8 cellular contexts compared by ENCODE assay signal in genomic region chr1:45359882-45360513, GRCh38. TPM values are rescaled to one million over a fixed set of nuclear protein-coding genes. Genes with fewer than 3 reads are reported as not detected.
DNase-seq lines count a peak whose midpoint lies in the region; ATAC-seq, FAIRE-seq and TF ChIP-seq lines count a peak whose summit lies in the region.

No MANE protein-coding gene starts in this region.

- TF ChIP-seq RAD21 in A549 (conservative IDR thresholded peaks at IDR 0.05 in 1 of 2, IDR thresholded peaks at IDR 0.05 in 1 of 2), result peak; percentile 80

- H3K4me1 Mint-ChIP-seq in activated CD4-positive, alpha-beta memory T cell treated with anti-CD3 and anti-CD28 coated beads, Interleukin-2, amount 10 ng/mL, durations not matched to agents 7 days and 5 days, result peaks cover 6% of the 10 kb centered on the region
- H3K4me1 Mint-ChIP-seq in naive thymus-derived CD4-positive, alpha-beta T cell, result peaks cover 5 to 7% (median 5%) of the 10 kb centered on the region in 7 donors

- no peaks in the 10 kb centered on the region for H3K36me3 Mint-ChIP-seq in activated CD4-positive, alpha-beta memory T cell treated with anti-CD3 and anti-CD28 coated beads, Interleukin-2, amount 10 ng/mL, durations not matched to agents 7 days and 5 days (ENCODE audit: low read depth)
- H3K36me3 Mint-ChIP-seq in naive thymus-derived CD4-positive, alpha-beta T cell, result peaks cover 0 to 8% (median 0%) of the 10 kb centered on the region in 5 donors

- no peaks in the 10 kb centered on the region for H3K9me3 Mint-ChIP-seq in activated CD4-positive, alpha-beta memory T cell treated with anti-CD3 and anti-CD28 coated beads, Interleukin-2, amount 10 ng/mL, durations not matched to agents 7 days and 5 days
- H3K9me3 Mint-ChIP-seq in naive thymus-derived CD4-positive, alpha-beta T cell, result peaks cover 0 to 2% (median 0%) of the 10 kb centered on the region in 11 donors

- H3K36me3 ChIP-seq in naive thymus-derived CD4-positive, alpha-beta T cell (ENCODE audit: control insufficient read depth in 2 of 3, insufficient read depth in 3 of 3, low read length in 3 of 3), result no peaks in the 10 kb centered on the region
- no peaks in the 10 kb centered on the region for H3K36me3 ChIP-seq in thoracic aorta

- H3K27me3 Mint-ChIP-seq in activated CD4-positive, alpha-beta memory T cell treated with anti-CD3 and anti-CD28 coated beads, Interleukin-2, amount 10 ng/mL, durations not matched to agents 7 days and 5 days, result no peaks in the 10 kb centered on the region
- no peaks in the 10 kb centered on the region for H3K27me3 Mint-ChIP-seq in naive thymus-derived CD4-positive, alpha-beta T cell

- TF ChIP-seq CTCF in A549 (IDR thresholded peaks at IDR 0.05) (peak; percentile 77), GM12872 (IDR thresholded peaks at IDR 0.05; ENCODE audit: insufficient read depth, low read depth, low read length) (peak; percentile 55; the same call in 2 of the 3 replicates), thoracic aorta (IDR thresholded peaks at IDR 0.05) (peak; percentile 65)

- H3K9me3 ChIP-seq in A549, result no peaks in the 10 kb centered on the region
- no peaks in the 10 kb centered on the region for H3K9me3 ChIP-seq in naive thymus-derived CD4-positive, alpha-beta T cell (ENCODE audit: control insufficient read depth in 2 of 3, low read length in 3 of 3)
- H3K9me3 ChIP-seq in thoracic aorta, result no peaks in the 10 kb centered on the region

- H3K4me1 ChIP-seq in A549 (no peaks in the 10 kb centered on the region), thoracic aorta (ENCODE audit: control insufficient read depth in 1 of 2, low read depth in 2 of 2) (peaks cover 8 to 13% of the 10 kb centered on the region in 2 donors)
- H3K4me1 ChIP-seq in naive thymus-derived CD4-positive, alpha-beta T cell (ENCODE audit: control insufficient read depth in 2 of 2, insufficient read depth in 2 of 2, low read length in 2 of 2), result no peaks in the 10 kb centered on the region

- 36% methylated on average over 7 of the region's 7 CpGs for WGBS in A549 (ENCODE audit: missing lambda C conversion rate)

- CTCF ChIA-PET in A549 (lab: Yijun Ruan, JAX), result interaction anchor here (0.6 to 9.5 kb wide), 27 partner anchors 10 to 530 kb away, joined by 3 to 157 read pairs (median 4); partner anchors contain the start of genes CCDC163, MMACHC, MUTYH and TESK2
- CTCF ChIA-PET in activated CD4-positive, alpha-beta memory T cell treated with anti-CD3 and anti-CD28 coated beads, Interleukin-2, amount 10 ng/mL, durations not matched to agents 7 days and 5 days (lab: Charles Lee), result interaction anchor here (0.7 to 12.1 kb wide), 12 partner anchors 8 to 223 kb away, joined by 3 to 140 read pairs (median 4); partner anchors contain the start of genes MMACHC, MUTYH, NASP and TESK2
- CTCF ChIA-PET in naive thymus-derived CD4-positive, alpha-beta T cell (lab: Charles Lee), result interaction anchor here (0.7 to 6.9 kb wide), 6 partner anchors 12 to 346 kb away, joined by 3 to 94 read pairs (median 4); partner anchors contain the start of gene TESK2

- H3K4me2 ChIP-seq in A549, result peak overlapping the region; percentile 63

- no peak overlapping the region for H3K27ac ChIP-seq in A549
- no peak overlapping the region for H3K27ac ChIP-seq in naive thymus-derived CD4-positive, alpha-beta T cell (ENCODE audit: low read depth, low read length)
- H3K27ac ChIP-seq in thoracic aorta, result peak overlapping the region; percentile 73 to 79

- FAIRE-seq in A549 (lab: Jason Lieb, UNC), result no peak

- ATAC-seq in A549 (peak; percentile 66 to 75; a peak in 4 of 6 replicates), esophagus mucosa (peak; percentile 67), thoracic aorta (ENCODE audit: insufficient number of reproducible peaks, low FRiP score, low read depth) (peak; percentile 63), GM21717 (IDR thresholded peaks at IDR 0.05; ENCODE audit: unreplicated experiment) (no peak)
- peak; percentile 77 for ATAC-seq in naive thymus-derived CD4-positive, alpha-beta T cell

- H3K27me3 ChIP-seq in naive thymus-derived CD4-positive, alpha-beta T cell (ENCODE audit: control insufficient read depth in 2 of 2, insufficient read depth in 2 of 2, low read length in 2 of 2), result no peaks in the 10 kb centered on the region
- no peaks in the 10 kb centered on the region for H3K27me3 ChIP-seq in thoracic aorta (replicated peaks; ENCODE audit: insufficient read depth)

- intact Hi-C loops in naive thymus-derived CD4-positive, alpha-beta T cell (cut with micrococcal nuclease), result loop anchor here (1.0 kb wide), 2 partner anchors 133 to 210 kb away; no protein-coding TSS in a partner anchor

- POLR2A ChIA-PET in A549 (lab: Yijun Ruan, JAX), result interaction anchor here (0.9 to 1.5 kb wide), 2 partner anchors 20 to 57 kb away, joined by 3 to 4 read pairs; partner anchors contain the start of genes MUTYH and TOE1
- POLR2A ChIA-PET in activated CD4-positive, alpha-beta memory T cell treated with anti-CD3 and anti-CD28 coated beads, Interleukin-2, amount 10 ng/mL, durations not matched to agents 7 days and 5 days (lab: Charles Lee), result interaction anchor here (0.7 to 3.0 kb wide), 5 partner anchors 20 to 328 kb away, joined by 3 to 12 read pairs (median 3); partner anchors contain the start of genes CCDC163, MMACHC, MUTYH and TMEM69
- POLR2A ChIA-PET in naive thymus-derived CD4-positive, alpha-beta T cell (lab: Charles Lee), result interaction anchor here (2.6 kb wide), 1 partner anchor 133 kb away, joined by 9 read pairs; no protein-coding TSS in a partner anchor

- TF ChIP-seq POLR2A in A549 (IDR thresholded peaks at IDR 0.05; ENCODE audit: low read length), result no peak

- DNase-seq in A549 (ENCODE audit: low read depth in 1 of 2, low spot score in 1 of 2), result peak in 1 of 2 experiments; percentile 48
- peak; percentile 33 for DNase-seq in NCI-H2227 treated with DMSO at 0.1 percent for 48 hours (lab: John Stamatoyannopoulos, UW)
- peak; percentile 58 for DNase-seq in activated CD4-positive, alpha-beta memory T cell treated with anti-CD3 and anti-CD28 coated beads, Interleukin-2, amount 10 ng/mL, durations not matched to agents 7 days and 5 days
- peak in 7 of 9 donors; percentile 28 to 58 (median 52) for DNase-seq in naive thymus-derived CD4-positive, alpha-beta T cell
- DNase-seq in thoracic aorta (ENCODE audit: low spot score), result no peak

- TF ChIP-seq EP300 in A549 (IDR thresholded peaks at IDR 0.05), result no peak

- no peak overlapping the region for H3K27ac Mint-ChIP-seq in activated CD4-positive, alpha-beta memory T cell treated with anti-CD3 and anti-CD28 coated beads, Interleukin-2, amount 10 ng/mL, durations not matched to agents 7 days and 5 days
- peak overlapping the region in 3 of 9 donors; percentile 12 to 45 (median 39) for H3K27ac Mint-ChIP-seq in naive thymus-derived CD4-positive, alpha-beta T cell

- H3K4me3 ChIP-seq in A549 (no peak overlapping the region), thoracic aorta (peak overlapping the region; percentile 62)
- H3K4me3 ChIP-seq in naive thymus-derived CD4-positive, alpha-beta T cell (ENCODE audit: low read length), result no peak overlapping the region

- H3K4me3 Mint-ChIP-seq in activated CD4-positive, alpha-beta memory T cell treated with anti-CD3 and anti-CD28 coated beads, Interleukin-2, amount 10 ng/mL, durations not matched to agents 7 days and 5 days, result no peak overlapping the region
- peak overlapping the region in 3 of 10 donors; percentile 7 to 27 (median 16) for H3K4me3 Mint-ChIP-seq in naive thymus-derived CD4-positive, alpha-beta T cell

TF ChIP-seq in A549, 52 proteins besides CTCF, POLR2A, EP300 and RAD21:
- TF ChIP-seq EHMT2 (IDR thresholded peaks at IDR 0.05; ENCODE audit: low read depth) (no peak), TFCP2L1 (CRISPR knock-in tag; IDR thresholded peaks at IDR 0.05) (no peak), CEBPB (IDR thresholded peaks at IDR 0.05) (peak in 1 of 2 experiments; percentile 17; a peak in 1 of 4 replicates), SMC3 (IDR thresholded peaks at IDR 0.05) (peak; percentile 72)

RNA-seq across cellular contexts. Expression of gene MUTYH, which starts 19.8 kb away (rescaled TPM):
- polyA plus RNA-seq in A549 (2011; rRNA removed), result 9.0 and 9.4 TPM in 2 replicates
- 17.0 and 18.4 TPM in 2 replicates for polyA plus RNA-seq in A549 (2012; cell fraction: cytosol; rRNA removed)
- polyA plus RNA-seq in A549 (2012; cell fraction: nucleus; rRNA removed), result 71.5 and 78.8 TPM in 2 replicates
- 12.4 to 15.2 TPM (median 12.6 TPM) in 3 replicates for polyA plus RNA-seq in A549 (2017; fragmentation: RNase III; extraction: RNeasy Plus Mini Kit Qiagen cat#74134 plus additional on column Dnase treatment)
- 7.8 and 9.1 TPM in 2 replicates for polyA minus RNA-seq in A549 (2011; rRNA and poly(A)+ RNA removed)
- total RNA-seq in activated CD4-positive, alpha-beta memory T cell treated with anti-CD3 and anti-CD28 coated beads, Interleukin-2, amount 10 ng/mL, durations not matched to agents 7 days and 5 days, result 10 to 100 TPM; 37.2 to 39.2 TPM
- total RNA-seq in esophagus mucosa, result 10.8 TPM
- total RNA-seq in naive thymus-derived CD4-positive, alpha-beta T cell, result 10 to 100 TPM; 56.7 to 85.4 (median 67.7) TPM
- 10 to 100 TPM; 17.7 to 31.5 TPM for polyA plus RNA-seq in naive thymus-derived CD4-positive, alpha-beta T cell
- 10 to 100 TPM; 15.2 to 27.4 TPM for total RNA-seq in thoracic aorta

RNA-seq across cellular contexts. Expression of gene TOE1, which starts 20.0 kb away (rescaled TPM):
- polyA plus RNA-seq in A549 (2011; rRNA removed), result 13.3 and 14.9 TPM in 2 replicates
- 25.1 and 29.5 TPM in 2 replicates for polyA plus RNA-seq in A549 (2012; cell fraction: cytosol; rRNA removed)
- polyA plus RNA-seq in A549 (2012; cell fraction: nucleus; rRNA removed), result 28.6 and 29.7 TPM in 2 replicates
- 13.7 to 16.3 TPM (median 15.8 TPM) in 3 replicates for polyA plus RNA-seq in A549 (2017; fragmentation: RNase III; extraction: RNeasy Plus Mini Kit Qiagen cat#74134 plus additional on column Dnase treatment)
- polyA minus RNA-seq in A549 (2011; rRNA and poly(A)+ RNA removed), result 18.2 and 22.9 TPM in 2 replicates
- total RNA-seq in activated CD4-positive, alpha-beta memory T cell treated with anti-CD3 and anti-CD28 coated beads, Interleukin-2, amount 10 ng/mL, durations not matched to agents 7 days and 5 days, result 10 to 100 TPM; 16.6 to 18.3 TPM
- total RNA-seq in esophagus mucosa, result 6.1 TPM
- 10 to 100 TPM; 20.6 to 53.3 (median 25.7) TPM for total RNA-seq in naive thymus-derived CD4-positive, alpha-beta T cell
- 10 to 100 TPM; 16.7 to 20.5 TPM for polyA plus RNA-seq in naive thymus-derived CD4-positive, alpha-beta T cell
- total RNA-seq in thoracic aorta, result 10 to 100 TPM in 1 of 2 donors, 1 to 10 TPM in 1; 4.7 to 10.5 TPM

RNA-seq across cellular contexts. Expression of gene HPDL, which starts 33.3 kb away (rescaled TPM):
- polyA plus RNA-seq in A549 (2011; rRNA removed), result 0.80 and 0.91 TPM in 2 replicates
- 5.3 and 7.2 TPM in 2 replicates for polyA plus RNA-seq in A549 (2012; cell fraction: cytosol; rRNA removed)
- 7.2 and 15.8 TPM in 2 replicates for polyA plus RNA-seq in A549 (2012; cell fraction: nucleus; rRNA removed)
- polyA plus RNA-seq in A549 (2017; fragmentation: RNase III; extraction: RNeasy Plus Mini Kit Qiagen cat#74134 plus additional on column Dnase treatment), result 2.8 to 3.8 TPM (median 2.8 TPM) in 3 replicates
- polyA minus RNA-seq in A549 (2011; rRNA and poly(A)+ RNA removed), result 0.97 and 1.1 TPM in 2 replicates
- 1 to 10 TPM; 5.5 to 5.6 TPM for total RNA-seq in activated CD4-positive, alpha-beta memory T cell treated with anti-CD3 and anti-CD28 coated beads, Interleukin-2, amount 10 ng/mL, durations not matched to agents 7 days and 5 days
- total RNA-seq in esophagus mucosa, result 1.6 TPM
- 1 to 10 TPM in 1 of 5 experiments, under 1 TPM in 4; 0.32 to 6.7 (median 0.68) TPM for total RNA-seq in naive thymus-derived CD4-positive, alpha-beta T cell
- 1 to 10 TPM in 1 of 2 donors, under 1 TPM in 1; 0.69 to 1.0 TPM for polyA plus RNA-seq in naive thymus-derived CD4-positive, alpha-beta T cell
- not detected for total RNA-seq in thoracic aorta

Comparison
In these comparisons a context has a peak if more than half of its experiments do, and no peak if none do; other contexts are left out.
1. H3K27ac ChIP-seq: peak in thoracic aorta (2 of 2); none in A549 (0 of 2) and naive thymus-derived CD4-positive, alpha-beta T cell (single experiment).
2. Peak in every context shown above with its lines, with median percentiles within 50 percentile points of each other: CTCF ChIP-seq.